Comparison of ENCODE assay signal across 1 cellular context in the genomic region with DNA sequence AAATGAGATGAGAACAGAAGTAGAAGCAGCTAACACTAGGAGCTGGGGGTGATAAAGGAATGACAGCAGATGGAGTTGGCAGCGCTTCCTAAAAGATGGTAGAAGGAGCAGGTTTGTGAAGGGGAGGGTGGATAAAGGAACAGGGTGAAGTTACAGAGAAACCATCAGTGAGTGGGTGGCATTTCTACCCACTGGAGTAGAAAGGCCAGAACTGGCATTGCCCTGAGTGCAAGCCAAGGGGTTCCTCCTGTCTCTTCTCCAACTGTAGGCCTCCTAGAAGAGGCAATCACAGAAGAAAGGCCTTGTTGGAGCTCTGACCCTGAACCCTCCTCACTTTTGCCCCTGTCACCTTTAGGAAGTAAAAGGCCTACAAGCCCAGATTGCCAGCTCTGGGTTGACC.
TF ChIP-seq lines count a peak whose summit lies in the region.

No MANE protein-coding gene starts in this region.

TF ChIP-seq in A549, 52 proteins besides CTCF, POLR2A, EP300 and RAD21:
- TF ChIP-seq EHF (CRISPR knock-in tag; IDR thresholded peaks at IDR 0.05): 0 out of 2 replicates have a peak, but pooled peaks have one; percentile 56
- TF ChIP-seq FOSB (CRISPR knock-in tag; IDR thresholded peaks at IDR 0.05): peak; percentile 15; the same call in 1 of the 2 replicates
- 0 out of 2 replicates have a peak, but pooled peaks have one; percentile 14 for TF ChIP-seq HOXB5 (CRISPR knock-in tag; IDR thresholded peaks at IDR 0.05)
- TF ChIP-seq ZFP36 (IDR thresholded peaks at IDR 0.05; ENCODE audit: borderline replicate concordance, partially characterized antibody): no peak
- TF ChIP-seq RARB (CRISPR knock-in tag; IDR thresholded peaks at IDR 0.05): peak; percentile 59; the same call in 1 of the 2 replicates
- TF ChIP-seq TP53 (CRISPR knock-in tag; IDR thresholded peaks at IDR 0.05): peak; percentile 3; the same call in 1 of the 2 replicates
- TF ChIP-seq JUN (IDR thresholded peaks at IDR 0.05): peak; percentile 31 to 41; a peak in 2 of 5 replicates
- TF ChIP-seq FOSL2 (IDR thresholded peaks at IDR 0.05): no peak
- TF ChIP-seq FOSL2 (CRISPR knock-in tag; IDR thresholded peaks at IDR 0.05): no peak
- TF ChIP-seq CHD4 (IDR thresholded peaks at IDR 0.05; ENCODE audit: borderline replicate concordance): no peak
- no peak for TF ChIP-seq ZSCAN20 (CRISPR knock-in tag; IDR thresholded peaks at IDR 0.05)
- TF ChIP-seq HDAC2 (IDR thresholded peaks at IDR 0.05): no peak
- no peak for TF ChIP-seq FOXS1 (CRISPR knock-in tag; IDR thresholded peaks at IDR 0.05)
- TF ChIP-seq HOXA7 (CRISPR knock-in tag; IDR thresholded peaks at IDR 0.05): peak; percentile 36; the same call in 1 of the 2 replicates
